Comparison of ENCODE assay signal across 1 cellular context in the genomic region with DNA sequence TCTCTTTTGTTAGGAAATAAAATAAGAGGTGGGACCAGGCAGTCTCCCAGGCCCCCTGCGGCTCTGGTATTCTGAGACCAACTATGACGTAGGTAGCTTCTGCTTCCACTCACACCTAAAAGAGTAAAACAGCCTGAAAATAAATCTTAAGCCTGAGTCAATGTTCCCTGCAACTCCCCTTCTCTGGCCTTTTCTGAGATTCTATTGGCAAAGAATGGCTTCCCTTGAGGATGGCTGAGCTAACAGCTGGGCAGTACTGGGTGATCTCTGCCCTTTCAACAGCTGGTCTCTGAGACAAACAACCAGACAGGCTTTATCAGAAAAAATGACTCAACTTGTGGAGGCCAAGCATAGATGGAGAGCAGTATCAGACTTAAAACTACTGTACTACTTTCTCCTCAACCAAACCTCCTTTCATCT.
A peak's percentile ranks its signal among the peaks of the same experiment; 100 is the strongest.
TF ChIP-seq lines count a peak whose summit lies in the region.

No MANE protein-coding gene starts in this region.

TF ChIP-seq in HepG2, 621 proteins besides CTCF, POLR2A, EP300 and RAD21 (continued from another document and continues in another):
- TF ChIP-seq FOSL2 (CRISPR knock-in tag; IDR thresholded peaks at IDR 0.05): peak; percentile 67
- TF ChIP-seq, protein P1, sequence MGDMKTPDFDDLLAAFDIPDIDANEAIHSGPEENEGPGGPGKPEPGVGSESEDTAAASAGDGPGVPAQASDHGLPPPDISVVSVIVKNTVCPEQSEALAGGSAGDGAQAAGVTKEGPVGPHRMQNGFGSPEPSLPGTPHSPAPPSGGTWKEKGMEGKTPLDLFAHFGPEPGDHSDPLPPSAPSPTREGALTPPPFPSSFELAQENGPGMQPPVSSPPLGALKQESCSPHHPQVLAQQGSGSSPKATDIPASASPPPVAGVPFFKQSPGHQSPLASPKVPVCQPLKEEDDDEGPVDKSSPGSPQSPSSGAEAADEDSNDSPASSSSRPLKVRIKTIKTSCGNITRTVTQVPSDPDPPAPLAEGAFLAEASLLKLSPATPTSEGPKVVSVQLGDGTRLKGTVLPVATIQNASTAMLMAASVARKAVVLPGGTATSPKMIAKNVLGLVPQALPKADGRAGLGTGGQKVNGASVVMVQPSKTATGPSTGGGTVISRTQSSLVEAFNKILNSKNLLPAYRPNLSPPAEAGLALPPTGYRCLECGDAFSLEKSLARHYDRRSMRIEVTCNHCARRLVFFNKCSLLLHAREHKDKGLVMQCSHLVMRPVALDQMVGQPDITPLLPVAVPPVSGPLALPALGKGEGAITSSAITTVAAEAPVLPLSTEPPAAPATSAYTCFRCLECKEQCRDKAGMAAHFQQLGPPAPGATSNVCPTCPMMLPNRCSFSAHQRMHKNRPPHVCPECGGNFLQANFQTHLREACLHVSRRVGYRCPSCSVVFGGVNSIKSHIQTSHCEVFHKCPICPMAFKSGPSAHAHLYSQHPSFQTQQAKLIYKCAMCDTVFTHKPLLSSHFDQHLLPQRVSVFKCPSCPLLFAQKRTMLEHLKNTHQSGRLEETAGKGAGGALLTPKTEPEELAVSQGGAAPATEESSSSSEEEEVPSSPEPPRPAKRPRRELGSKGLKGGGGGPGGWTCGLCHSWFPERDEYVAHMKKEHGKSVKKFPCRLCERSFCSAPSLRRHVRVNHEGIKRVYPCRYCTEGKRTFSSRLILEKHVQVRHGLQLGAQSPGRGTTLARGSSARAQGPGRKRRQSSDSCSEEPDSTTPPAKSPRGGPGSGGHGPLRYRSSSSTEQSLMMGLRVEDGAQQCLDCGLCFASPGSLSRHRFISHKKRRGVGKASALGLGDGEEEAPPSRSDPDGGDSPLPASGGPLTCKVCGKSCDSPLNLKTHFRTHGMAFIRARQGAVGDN (CRISPR knock-in tag; IDR thresholded peaks at IDR 0.05): no peak
- TF ChIP-seq SOX5 (CRISPR knock-in tag; IDR thresholded peaks at IDR 0.05; ENCODE audit: borderline replicate concordance): no peak
- no peak for TF ChIP-seq ZNF333 (CRISPR knock-in tag; IDR thresholded peaks at IDR 0.05; ENCODE audit: borderline replicate concordance)
- TF ChIP-seq ELF4 (CRISPR knock-in tag; IDR thresholded peaks at IDR 0.05; ENCODE audit: borderline replicate concordance): no peak
- no peak for TF ChIP-seq MED1 (CRISPR knock-in tag; IDR thresholded peaks at IDR 0.05)
- peak; percentile 63 to 87; a peak in 3 of 4 replicates for TF ChIP-seq NR2F1 (CRISPR knock-in tag; IDR thresholded peaks at IDR 0.05)
- no peak for TF ChIP-seq FOXJ3 (CRISPR knock-in tag; IDR thresholded peaks at IDR 0.05; ENCODE audit: borderline replicate concordance)
- TF ChIP-seq KLF12 (CRISPR knock-in tag; IDR thresholded peaks at IDR 0.05; ENCODE audit: borderline replicate concordance): no peak
- TF ChIP-seq, protein P2, sequence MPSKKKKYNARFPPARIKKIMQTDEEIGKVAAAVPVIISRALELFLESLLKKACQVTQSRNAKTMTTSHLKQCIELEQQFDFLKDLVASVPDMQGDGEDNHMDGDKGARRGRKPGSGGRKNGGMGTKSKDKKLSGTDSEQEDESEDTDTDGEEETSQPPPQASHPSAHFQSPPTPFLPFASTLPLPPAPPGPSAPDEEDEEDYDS (CRISPR knock-in tag; IDR thresholded peaks at IDR 0.05): no peak
- no peak for TF ChIP-seq ZNF484 (CRISPR knock-in tag; IDR thresholded peaks at IDR 0.05; ENCODE audit: borderline replicate concordance, low read depth)
- no peak for TF ChIP-seq CREB1 (IDR thresholded peaks at IDR 0.05)
- TF ChIP-seq CREB1 (CRISPR knock-in tag; IDR thresholded peaks at IDR 0.05): peak; percentile 28; the same call in 1 of the 2 replicates
- TF ChIP-seq ZNF260 (CRISPR knock-in tag; IDR thresholded peaks at IDR 0.05; ENCODE audit: borderline replicate concordance, low read depth): no peak
- TF ChIP-seq ZNF510 (CRISPR knock-in tag; IDR thresholded peaks at IDR 0.05; ENCODE audit: low read depth): no peak
- no peak for TF ChIP-seq ZNF33A (CRISPR knock-in tag; IDR thresholded peaks at IDR 0.05; ENCODE audit: borderline replicate concordance)
- TF ChIP-seq, protein P3, sequence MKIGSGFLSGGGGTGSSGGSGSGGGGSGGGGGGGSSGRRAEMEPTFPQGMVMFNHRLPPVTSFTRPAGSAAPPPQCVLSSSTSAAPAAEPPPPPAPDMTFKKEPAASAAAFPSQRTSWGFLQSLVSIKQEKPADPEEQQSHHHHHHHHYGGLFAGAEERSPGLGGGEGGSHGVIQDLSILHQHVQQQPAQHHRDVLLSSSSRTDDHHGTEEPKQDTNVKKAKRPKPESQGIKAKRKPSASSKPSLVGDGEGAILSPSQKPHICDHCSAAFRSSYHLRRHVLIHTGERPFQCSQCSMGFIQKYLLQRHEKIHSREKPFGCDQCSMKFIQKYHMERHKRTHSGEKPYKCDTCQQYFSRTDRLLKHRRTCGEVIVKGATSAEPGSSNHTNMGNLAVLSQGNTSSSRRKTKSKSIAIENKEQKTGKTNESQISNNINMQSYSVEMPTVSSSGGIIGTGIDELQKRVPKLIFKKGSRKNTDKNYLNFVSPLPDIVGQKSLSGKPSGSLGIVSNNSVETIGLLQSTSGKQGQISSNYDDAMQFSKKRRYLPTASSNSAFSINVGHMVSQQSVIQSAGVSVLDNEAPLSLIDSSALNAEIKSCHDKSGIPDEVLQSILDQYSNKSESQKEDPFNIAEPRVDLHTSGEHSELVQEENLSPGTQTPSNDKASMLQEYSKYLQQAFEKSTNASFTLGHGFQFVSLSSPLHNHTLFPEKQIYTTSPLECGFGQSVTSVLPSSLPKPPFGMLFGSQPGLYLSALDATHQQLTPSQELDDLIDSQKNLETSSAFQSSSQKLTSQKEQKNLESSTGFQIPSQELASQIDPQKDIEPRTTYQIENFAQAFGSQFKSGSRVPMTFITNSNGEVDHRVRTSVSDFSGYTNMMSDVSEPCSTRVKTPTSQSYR (CRISPR knock-in tag; IDR thresholded peaks at IDR 0.05; ENCODE audit: borderline replicate concordance): no peak
- no peak for TF ChIP-seq HOXA9 (CRISPR knock-in tag; IDR thresholded peaks at IDR 0.05; ENCODE audit: borderline replicate concordance)
- TF ChIP-seq SCMH1 (CRISPR knock-in tag; IDR thresholded peaks at IDR 0.05; ENCODE audit: borderline replicate concordance): no peak
- TF ChIP-seq, protein P4, sequence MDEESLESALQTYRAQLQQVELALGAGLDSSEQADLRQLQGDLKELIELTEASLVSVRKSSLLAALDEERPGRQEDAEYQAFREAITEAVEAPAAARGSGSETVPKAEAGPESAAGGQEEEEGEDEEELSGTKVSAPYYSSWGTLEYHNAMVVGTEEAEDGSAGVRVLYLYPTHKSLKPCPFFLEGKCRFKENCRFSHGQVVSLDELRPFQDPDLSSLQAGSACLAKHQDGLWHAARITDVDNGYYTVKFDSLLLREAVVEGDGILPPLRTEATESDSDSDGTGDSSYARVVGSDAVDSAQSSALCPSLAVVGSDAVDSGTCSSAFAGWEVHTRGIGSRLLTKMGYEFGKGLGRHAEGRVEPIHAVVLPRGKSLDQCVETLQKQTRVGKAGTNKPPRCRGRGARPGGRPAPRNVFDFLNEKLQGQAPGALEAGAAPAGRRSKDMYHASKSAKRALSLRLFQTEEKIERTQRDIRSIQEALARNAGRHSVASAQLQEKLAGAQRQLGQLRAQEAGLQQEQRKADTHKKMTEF (CRISPR knock-in tag; IDR thresholded peaks at IDR 0.05): 0 out of 2 replicates have a peak, but pooled peaks have one; percentile 33
- no peak for TF ChIP-seq ZNF549 (CRISPR knock-in tag; IDR thresholded peaks at IDR 0.05)
- TF ChIP-seq HNF4A (CRISPR knock-in tag; IDR thresholded peaks at IDR 0.05): peak; percentile 74
- no peak for TF ChIP-seq TEAD2 (CRISPR knock-in tag; IDR thresholded peaks at IDR 0.05)
- peak; percentile 64 for TF ChIP-seq NR2F6 (IDR thresholded peaks at IDR 0.05)
- TF ChIP-seq NR2F6 (CRISPR knock-in tag; IDR thresholded peaks at IDR 0.05): peak; percentile 70
- TF ChIP-seq, protein P5, sequence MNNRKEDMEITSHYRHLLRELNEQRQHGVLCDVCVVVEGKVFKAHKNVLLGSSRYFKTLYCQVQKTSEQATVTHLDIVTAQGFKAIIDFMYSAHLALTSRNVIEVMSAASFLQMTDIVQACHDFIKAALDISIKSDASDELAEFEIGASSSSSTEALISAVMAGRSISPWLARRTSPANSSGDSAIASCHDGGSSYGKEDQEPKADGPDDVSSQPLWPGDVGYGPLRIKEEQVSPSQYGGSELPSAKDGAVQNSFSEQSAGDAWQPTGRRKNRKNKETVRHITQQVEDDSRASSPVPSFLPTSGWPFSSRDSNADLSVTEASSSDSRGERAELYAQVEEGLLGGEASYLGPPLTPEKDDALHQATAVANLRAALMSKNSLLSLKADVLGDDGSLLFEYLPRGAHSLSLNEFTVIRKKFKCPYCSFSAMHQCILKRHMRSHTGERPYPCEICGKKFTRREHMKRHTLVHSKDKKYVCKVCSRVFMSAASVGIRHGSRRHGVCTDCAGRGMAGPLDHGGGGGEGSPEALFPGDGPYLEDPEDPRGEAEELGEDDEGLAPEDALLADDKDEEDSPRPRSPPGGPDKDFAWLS (CRISPR knock-in tag; IDR thresholded peaks at IDR 0.05; ENCODE audit: borderline replicate concordance): no peak
- 0 out of 2 replicates have a peak, but pooled peaks have one; percentile 22 for TF ChIP-seq FOSL1 (CRISPR knock-in tag; IDR thresholded peaks at IDR 0.05; ENCODE audit: borderline replicate concordance)
- no peak for TF ChIP-seq MEIS2 (CRISPR knock-in tag; IDR thresholded peaks at IDR 0.05)
- TF ChIP-seq U2AF2 (IDR thresholded peaks at IDR 0.05; ENCODE audit: low read depth, low read length): no peak
- no peak for TF ChIP-seq SP140L (CRISPR knock-in tag; IDR thresholded peaks at IDR 0.05; ENCODE audit: borderline replicate concordance)
- no peak for TF ChIP-seq RNF2 (conservative IDR thresholded peaks at IDR 0.05; ENCODE audit: low read depth)
- no peak for TF ChIP-seq TARDBP (CRISPR knock-in tag; IDR thresholded peaks at IDR 0.05)
- no peak for TF ChIP-seq ZFP37 (CRISPR knock-in tag; IDR thresholded peaks at IDR 0.05; ENCODE audit: borderline replicate concordance)
- TF ChIP-seq MTF2 (CRISPR knock-in tag; IDR thresholded peaks at IDR 0.05; ENCODE audit: borderline replicate concordance): no peak
- TF ChIP-seq ZNF563 (CRISPR knock-in tag; IDR thresholded peaks at IDR 0.05): no peak
- no peak for TF ChIP-seq ZBTB21 (CRISPR knock-in tag; IDR thresholded peaks at IDR 0.05)
- peak; percentile 49; the same call in 1 of the 2 replicates for TF ChIP-seq ZNF644 (CRISPR knock-in tag; IDR thresholded peaks at IDR 0.05; ENCODE audit: low read depth)
- no peak for TF ChIP-seq HDAC6 (IDR thresholded peaks at IDR 0.05; ENCODE audit: low read depth, low read length)
- TF ChIP-seq RELA (CRISPR knock-in tag; IDR thresholded peaks at IDR 0.05): no peak
- no peak for TF ChIP-seq ERF (CRISPR knock-in tag; IDR thresholded peaks at IDR 0.05)
- no peak for TF ChIP-seq ZNF841 (CRISPR knock-in tag; IDR thresholded peaks at IDR 0.05; ENCODE audit: borderline replicate concordance)
- no peak for TF ChIP-seq ZNF83 (CRISPR knock-in tag; IDR thresholded peaks at IDR 0.05; ENCODE audit: borderline replicate concordance)
- TF ChIP-seq, protein P6, sequence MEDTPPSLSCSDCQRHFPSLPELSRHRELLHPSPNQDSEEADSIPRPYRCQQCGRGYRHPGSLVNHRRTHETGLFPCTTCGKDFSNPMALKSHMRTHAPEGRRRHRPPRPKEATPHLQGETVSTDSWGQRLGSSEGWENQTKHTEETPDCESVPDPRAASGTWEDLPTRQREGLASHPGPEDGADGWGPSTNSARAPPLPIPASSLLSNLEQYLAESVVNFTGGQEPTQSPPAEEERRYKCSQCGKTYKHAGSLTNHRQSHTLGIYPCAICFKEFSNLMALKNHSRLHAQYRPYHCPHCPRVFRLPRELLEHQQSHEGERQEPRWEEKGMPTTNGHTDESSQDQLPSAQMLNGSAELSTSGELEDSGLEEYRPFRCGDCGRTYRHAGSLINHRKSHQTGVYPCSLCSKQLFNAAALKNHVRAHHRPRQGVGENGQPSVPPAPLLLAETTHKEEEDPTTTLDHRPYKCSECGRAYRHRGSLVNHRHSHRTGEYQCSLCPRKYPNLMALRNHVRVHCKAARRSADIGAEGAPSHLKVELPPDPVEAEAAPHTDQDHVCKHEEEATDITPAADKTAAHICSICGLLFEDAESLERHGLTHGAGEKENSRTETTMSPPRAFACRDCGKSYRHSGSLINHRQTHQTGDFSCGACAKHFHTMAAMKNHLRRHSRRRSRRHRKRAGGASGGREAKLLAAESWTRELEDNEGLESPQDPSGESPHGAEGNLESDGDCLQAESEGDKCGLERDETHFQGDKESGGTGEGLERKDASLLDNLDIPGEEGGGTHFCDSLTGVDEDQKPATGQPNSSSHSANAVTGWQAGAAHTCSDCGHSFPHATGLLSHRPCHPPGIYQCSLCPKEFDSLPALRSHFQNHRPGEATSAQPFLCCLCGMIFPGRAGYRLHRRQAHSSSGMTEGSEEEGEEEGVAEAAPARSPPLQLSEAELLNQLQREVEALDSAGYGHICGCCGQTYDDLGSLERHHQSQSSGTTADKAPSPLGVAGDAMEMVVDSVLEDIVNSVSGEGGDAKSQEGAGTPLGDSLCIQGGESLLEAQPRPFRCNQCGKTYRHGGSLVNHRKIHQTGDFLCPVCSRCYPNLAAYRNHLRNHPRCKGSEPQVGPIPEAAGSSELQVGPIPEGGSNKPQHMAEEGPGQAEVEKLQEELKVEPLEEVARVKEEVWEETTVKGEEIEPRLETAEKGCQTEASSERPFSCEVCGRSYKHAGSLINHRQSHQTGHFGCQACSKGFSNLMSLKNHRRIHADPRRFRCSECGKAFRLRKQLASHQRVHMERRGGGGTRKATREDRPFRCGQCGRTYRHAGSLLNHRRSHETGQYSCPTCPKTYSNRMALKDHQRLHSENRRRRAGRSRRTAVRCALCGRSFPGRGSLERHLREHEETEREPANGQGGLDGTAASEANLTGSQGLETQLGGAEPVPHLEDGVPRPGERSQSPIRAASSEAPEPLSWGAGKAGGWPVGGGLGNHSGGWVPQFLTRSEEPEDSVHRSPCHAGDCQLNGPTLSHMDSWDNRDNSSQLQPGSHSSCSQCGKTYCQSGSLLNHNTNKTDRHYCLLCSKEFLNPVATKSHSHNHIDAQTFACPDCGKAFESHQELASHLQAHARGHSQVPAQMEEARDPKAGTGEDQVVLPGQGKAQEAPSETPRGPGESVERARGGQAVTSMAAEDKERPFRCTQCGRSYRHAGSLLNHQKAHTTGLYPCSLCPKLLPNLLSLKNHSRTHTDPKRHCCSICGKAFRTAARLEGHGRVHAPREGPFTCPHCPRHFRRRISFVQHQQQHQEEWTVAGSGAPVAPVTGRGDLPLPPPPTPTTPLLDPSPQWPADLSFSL (CRISPR knock-in tag; IDR thresholded peaks at IDR 0.05): no peak
- no peak for TF ChIP-seq SOX13 (IDR thresholded peaks at IDR 0.05)
- 0 out of 4 replicates have a peak, but pooled peaks of 1 of the 2 experiments have one; percentile 20 for TF ChIP-seq SOX13 (CRISPR knock-in tag; conservative IDR thresholded peaks at IDR 0.05 in 1 of 2, IDR thresholded peaks at IDR 0.05 in 1 of 2)
- TF ChIP-seq, protein P7, sequence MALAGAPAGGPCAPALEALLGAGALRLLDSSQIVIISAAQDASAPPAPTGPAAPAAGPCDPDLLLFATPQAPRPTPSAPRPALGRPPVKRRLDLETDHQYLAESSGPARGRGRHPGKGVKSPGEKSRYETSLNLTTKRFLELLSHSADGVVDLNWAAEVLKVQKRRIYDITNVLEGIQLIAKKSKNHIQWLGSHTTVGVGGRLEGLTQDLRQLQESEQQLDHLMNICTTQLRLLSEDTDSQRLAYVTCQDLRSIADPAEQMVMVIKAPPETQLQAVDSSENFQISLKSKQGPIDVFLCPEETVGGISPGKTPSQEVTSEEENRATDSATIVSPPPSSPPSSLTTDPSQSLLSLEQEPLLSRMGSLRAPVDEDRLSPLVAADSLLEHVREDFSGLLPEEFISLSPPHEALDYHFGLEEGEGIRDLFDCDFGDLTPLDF (CRISPR knock-in tag; IDR thresholded peaks at IDR 0.05): no peak
- TF ChIP-seq ZNF562 (CRISPR knock-in tag; IDR thresholded peaks at IDR 0.05; ENCODE audit: borderline replicate concordance): no peak
- TF ChIP-seq ZNF20 (CRISPR knock-in tag; IDR thresholded peaks at IDR 0.05): no peak
- no peak for TF ChIP-seq ZFP82 (CRISPR knock-in tag; IDR thresholded peaks at IDR 0.05; ENCODE audit: borderline replicate concordance)
- no peak for TF ChIP-seq ZNF317 (CRISPR knock-in tag; IDR thresholded peaks at IDR 0.05)
